Comparison of ENCODE assay signal across 1 cellular context in genomic region chr11:692824-693414, GRCh38.
TF ChIP-seq lines count a peak whose summit lies in the region.

No MANE protein-coding gene starts in this region.

TF ChIP-seq in K562, 482 proteins besides CTCF, POLR2A, EP300 and RAD21 (continues in another document):
- TF ChIP-seq L3MBTL2 (IDR thresholded peaks at IDR 0.05) (peak; percentile 63; the same call in 1 of the 2 replicates), ZNF316 (IDR thresholded peaks at IDR 0.05) (peak; percentile 98), FOXA3 (CRISPR knock-in tag; conservative IDR thresholded peaks at IDR 0.05 in 1 of 2, IDR thresholded peaks at IDR 0.05 in 1 of 2) (no peak), UBTF (IDR thresholded peaks at IDR 0.05; ENCODE audit: borderline replicate concordance in 1 of 2, low read depth in 2 of 2, low read length in 2 of 2) (0 out of 4 replicates have a peak, but pooled peaks of 1 of the 2 experiments have one; percentile 39), ZNF766 (CRISPR knock-in tag; conservative IDR thresholded peaks at IDR 0.05) (0 out of 2 replicates have a peak, but pooled peaks have one; percentile 9), ZNF589 (CRISPR knock-in tag; IDR thresholded peaks at IDR 0.05; ENCODE audit: low read depth) (0 out of 2 replicates have a peak, but pooled peaks have one; percentile 65), TFAP4 (CRISPR knock-in tag; IDR thresholded peaks at IDR 0.05; ENCODE audit: borderline replicate concordance) (peak; percentile 44), CBFA2T2 (conservative IDR thresholded peaks at IDR 0.05) (no peak), NR2C2 (CRISPR knock-in tag; IDR thresholded peaks at IDR 0.05) (no peak), NR2C2 (tag; IDR thresholded peaks at IDR 0.05) (0 out of 2 replicates have a peak, but pooled peaks have one; percentile 46), ZBTB33 (CRISPR knock-in tag; IDR thresholded peaks at IDR 0.05) (peak; percentile 93), U2AF2 (optimal IDR thresholded peaks at IDR 0.05; ENCODE audit: low read depth, low read length) (no peak), NFE2L1 (tag; IDR thresholded peaks at IDR 0.05; ENCODE audit: borderline replicate concordance, low read depth) (no peak), PBX2 (CRISPR knock-in tag; IDR thresholded peaks at IDR 0.05; ENCODE audit: low read depth) (no peak), PBX2 (tag; conservative IDR thresholded peaks at IDR 0.05; ENCODE audit: low read depth) (0 out of 2 replicates have a peak, but pooled peaks have one; percentile 21), ZBTB40 (IDR thresholded peaks at IDR 0.05) (peak; percentile 24; the same call in 1 of the 2 replicates), ZBTB40 (CRISPR knock-in tag; IDR thresholded peaks at IDR 0.05) (no peak), NCOA6 (IDR thresholded peaks at IDR 0.05) (no peak), MAFF (IDR thresholded peaks at IDR 0.05; ENCODE audit: low read length) (peak; percentile 93), E2F6 (IDR thresholded peaks at IDR 0.05; ENCODE audit: borderline replicate concordance in 1 of 2, extremely low read depth in 1 of 2, insufficient read depth in 1 of 2, insufficient read length in 1 of 2, low read depth in 1 of 2, low read length in 1 of 2, poor library complexity in 1 of 2, severe bottlenecking in 1 of 2) (peak in 1 of 2 experiments; percentile 69), C11orf30 (IDR thresholded peaks at IDR 0.05; ENCODE audit: low read depth) (peak; percentile 94), CXXC5 (CRISPR knock-in tag; IDR thresholded peaks at IDR 0.05) (peak; percentile 60; the same call in 1 of the 2 replicates), ZBTB12 (CRISPR knock-in tag; IDR thresholded peaks at IDR 0.05) (0 out of 2 replicates have a peak, but pooled peaks have one; percentile 23), ATF1 (CRISPR knock-in tag; IDR thresholded peaks at IDR 0.05) (no peak), ATF1 (tag; IDR thresholded peaks at IDR 0.05) (peak; percentile 55), CREB1 (IDR thresholded peaks at IDR 0.05) (0 out of 2 replicates have a peak, but pooled peaks have one; percentile 35), CREB1 (CRISPR knock-in tag; IDR thresholded peaks at IDR 0.05) (no peak), CREM (IDR thresholded peaks at IDR 0.05; ENCODE audit: low read depth) (peak; percentile 31; the same call in 1 of the 2 replicates), SMARCE1 (IDR thresholded peaks at IDR 0.05) (0 out of 2 replicates have a peak, but pooled peaks have one; percentile 16), MBD1 (CRISPR knock-in tag; IDR thresholded peaks at IDR 0.05) (peak; percentile 82; the same call in 1 of the 2 replicates)
